12 cellular contexts compared by ENCODE assay signal in genomic region chr9:89677696-89678393, GRCh38.
DNase-seq lines count a peak whose midpoint lies in the region; ATAC-seq and TF ChIP-seq lines count a peak whose summit lies in the region.
"Had no signal": no experiment of that assay in that cellular context is flagged by ENCODE, and none has a peak within 500 bp of the region (broad histone marks: within the 10 kb centered on the region; RNA-seq: fewer than 3 reads in every experiment).

No MANE protein-coding gene starts in this region.

- H3K27me3 ChIP-seq in H7 (ENCODE audit: control insufficient read depth, insufficient read depth, low read length) = no peaks in the 10 kb centered on the region
- H3K27me3 ChIP-seq in ovary = no peaks in the 10 kb centered on the region
- H3K27me3 ChIP-seq in gastrocnemius medialis = no peaks in the 10 kb centered on the region
- H3K27me3 ChIP-seq: upper lobe of left lung had no signal

- TF ChIP-seq CTCF in ovary (IDR thresholded peaks at IDR 0.05) = no peak
- no peak for TF ChIP-seq CTCF in gastrocnemius medialis (IDR thresholded peaks at IDR 0.05 in 4 of 5, conservative IDR thresholded peaks at IDR 0.05 in 1 of 5)

- in situ Hi-C loops in gastrocnemius medialis (cut with MboI; ENCODE audit: low sequenced_read_pairs in 4 of 4) = no loop called here

- 14 to 19% (median 18%) methylated on average over 12 of the region's 12 CpGs for WGBS in ovary, 3 donors

- H3K27ac ChIP-seq in ovary (no peak overlapping the region), gastrocnemius medialis (no peak overlapping the region)
- H3K27ac ChIP-seq: GM23248, prostate gland had no signal

- ATAC-seq in gastrocnemius medialis (no peak), sciatic nerve (no peak), GM18867 (IDR thresholded peaks at IDR 0.05; ENCODE audit: unreplicated experiment) (no peak), GM21381 (IDR thresholded peaks at IDR 0.05; ENCODE audit: unreplicated experiment) (no peak)

- no peak for TF ChIP-seq EP300 in ovary (IDR thresholded peaks at IDR 0.05)

- TF ChIP-seq POLR2A in ovary (IDR thresholded peaks at IDR 0.05) (no peak), gastrocnemius medialis (IDR thresholded peaks at IDR 0.05) (no peak)

- H3K36me3 ChIP-seq in H7 (replicated peaks; ENCODE audit: control insufficient read depth, insufficient read depth, low read length) (no peaks in the 10 kb centered on the region), ovary (no peaks in the 10 kb centered on the region), gastrocnemius medialis (no peaks in the 10 kb centered on the region)
- H3K36me3 ChIP-seq: prostate gland, upper lobe of left lung had no signal

- no peaks in the 10 kb centered on the region for H3K9me3 ChIP-seq in ovary
- no peaks in the 10 kb centered on the region for H3K9me3 ChIP-seq in gastrocnemius medialis
- H3K9me3 ChIP-seq: prostate gland, upper lobe of left lung had no signal

- peak; percentile 93 for DNase-seq in H7
- DNase-seq in NCI-H2107 (lab: John Stamatoyannopoulos, UW) = peak; percentile 75
- DNase-seq in ecto neural progenitor cell (ENCODE audit: low spot score) = peak; percentile 86
- peak in 4 of 5 donors; percentile 50 to 67 (median 55) for DNase-seq in ovary
- no peak for DNase-seq in gastrocnemius medialis
- DNase-seq in sciatic nerve (ENCODE audit: low spot score) = no peak
- DNase-seq: GM23248, SW 1271, upper lobe of left lung had no signal

- H3K4me1 ChIP-seq in ovary (ENCODE audit: insufficient read depth) (peaks cover 13% of the 10 kb centered on the region), gastrocnemius medialis (peaks cover 40 to 43% of the 10 kb centered on the region in 2 donors)

- H3K4me3 ChIP-seq in H7 (ENCODE audit: insufficient read depth, low read depth, low read length) (no peak overlapping the region), ovary (no peak overlapping the region), gastrocnemius medialis (no peak overlapping the region)
- H3K4me3 ChIP-seq: GM23248, prostate gland, upper lobe of left lung had no signal

- intact Hi-C loops in ovary (cut with DNase I) = no loop called here
- intact Hi-C loops in gastrocnemius medialis (cut with DNase I; ENCODE audit: low total_unique reads) = loop anchor here (5.0 kb wide), 1 partner anchor 194 kb away; no protein-coding TSS in a partner anchor
- intact Hi-C loops in sciatic nerve (cut with DNase I) = no loop called here

Comparison
In these comparisons a context has a peak if more than half of its experiments do, and no peak if none do; other contexts are left out.
1. DNase-seq: peak in H7 (single experiment), NCI-H2107 (single experiment), ecto neural progenitor cell (single experiment) and ovary (4 of 5); none in gastrocnemius medialis (0 of 2) and sciatic nerve (single experiment).